Comparison of ENCODE assay signal across 1 cellular context in genomic region chr2:64943387-64944150, GRCh38.
TF ChIP-seq lines count a peak whose summit lies in the region.

No MANE protein-coding gene starts in this region.

TF ChIP-seq in A549, 52 proteins besides CTCF, POLR2A, EP300 and RAD21 (continued from another document):
- TF ChIP-seq HMGXB4 (CRISPR knock-in tag; IDR thresholded peaks at IDR 0.05; ENCODE audit: borderline replicate concordance): no peak
- peak; percentile 44 to 58; a peak in 3 of 5 replicates for TF ChIP-seq JUN (IDR thresholded peaks at IDR 0.05)
- TF ChIP-seq EHMT2 (IDR thresholded peaks at IDR 0.05; ENCODE audit: low read depth): no peak
- TF ChIP-seq ZC3H11A (IDR thresholded peaks at IDR 0.05): no peak
- TF ChIP-seq BCL3 (IDR thresholded peaks at IDR 0.05): 0 out of 3 replicates have a peak, but pooled peaks have one; percentile 7
- no peak for TF ChIP-seq RNF2 (IDR thresholded peaks at IDR 0.05; ENCODE audit: borderline replicate concordance, low read depth)
- TF ChIP-seq CHD2 (IDR thresholded peaks at IDR 0.05; ENCODE audit: low read length, partially characterized antibody): no peak
- peak; percentile 24 for TF ChIP-seq MAFK (IDR thresholded peaks at IDR 0.05; ENCODE audit: partially characterized antibody)
- no peak for TF ChIP-seq ATOH8 (CRISPR knock-in tag; IDR thresholded peaks at IDR 0.05; ENCODE audit: low read depth)
- TF ChIP-seq NFE2L2 (conservative IDR thresholded peaks at IDR 0.05; ENCODE audit: low read length): no peak
- TF ChIP-seq FOXS1 (CRISPR knock-in tag; IDR thresholded peaks at IDR 0.05): no peak
- TF ChIP-seq E2F6 (IDR thresholded peaks at IDR 0.05; ENCODE audit: borderline replicate concordance, low read depth): no peak
- TF ChIP-seq HDAC2 (IDR thresholded peaks at IDR 0.05): no peak
- TF ChIP-seq HOXB5 (CRISPR knock-in tag; IDR thresholded peaks at IDR 0.05): no peak
- TF ChIP-seq SREBF2 (IDR thresholded peaks at IDR 0.05): no peak
- TF ChIP-seq HEYL (CRISPR knock-in tag; IDR thresholded peaks at IDR 0.05): no peak
